13 cellular contexts compared by ENCODE assay signal in genomic region chr1:209412036-209412435, GRCh38.
DNase-seq lines count a peak whose midpoint lies in the region; ATAC-seq and TF ChIP-seq lines count a peak whose summit lies in the region.
"Had no signal": no experiment of that assay in that cellular context is flagged by ENCODE, and none has a peak within 500 bp of the region (broad histone marks: within the 10 kb centered on the region; RNA-seq: fewer than 3 reads in every experiment).

No MANE protein-coding gene starts in this region.

- H3K4me3 ChIP-seq in gastroesophageal sphincter (no peak overlapping the region), skin epidermis (no peak overlapping the region)

- ATAC-seq in gastroesophageal sphincter, result peak; percentile 70
- ATAC-seq: stimulated activated naive CD8-positive, alpha-beta T cell treated with anti-CD3 and anti-CD28 coated beads, Interleukin-15, Interleukin-2, amounts not matched to agents 100 U/mL and 50 U/mL, for 24 hours had no signal

- H3K36me3 ChIP-seq in gastroesophageal sphincter, result no peaks in the 10 kb centered on the region

- DNase-seq in GM04503 (ENCODE audit: low read depth) (peak; percentile 30), DMS153 (lab: John Stamatoyannopoulos, UW) (no peak), SHP77 (lab: John Stamatoyannopoulos, UW) (no peak)
- DNase-seq in activated CD8-positive, alpha-beta memory T cell treated with anti-CD3 and anti-CD28 coated beads, Interleukin-2, amount 50 U/mL, for 4 hours, result no peak
- DNase-seq: aorta; CD4-positive, alpha-beta memory T cell; stimulated activated CD4-positive, alpha-beta T cell treated with anti-CD3 and anti-CD28 coated beads, Interleukin-4, amount 100 ng/mL, for 24 hours; stimulated activated naive CD8-positive, alpha-beta T cell treated with anti-CD3 and anti-CD28 coated beads, Interleukin-15, Interleukin-2, amounts not matched to agents 100 U/mL and 50 U/mL, for 24 hours; SW 1271 had no signal

- H3K27me3 ChIP-seq in gastroesophageal sphincter, result no peaks in the 10 kb centered on the region

- no peak for TF ChIP-seq EP300 in gastroesophageal sphincter (IDR thresholded peaks at IDR 0.05)

- H3K4me1 ChIP-seq in gastroesophageal sphincter, result peaks cover 0 to 3% (median 0%) of the 10 kb centered on the region in 3 donors

- H3K9me3 ChIP-seq in gastroesophageal sphincter, result no peaks in the 10 kb centered on the region

- no peak for TF ChIP-seq CTCF in gastroesophageal sphincter (IDR thresholded peaks at IDR 0.05)

- H3K27ac ChIP-seq in adipose tissue (ENCODE audit: low read depth, low read length) (peak overlapping the region; percentile 80), gastroesophageal sphincter (peak overlapping the region in 2 of 4 donors; percentile 4 to 40), skin epidermis (peak overlapping the region in 20 of 21 experiments; percentile 13 to 94 (median 78))
- H3K27ac ChIP-seq: parathyroid adenoma had no signal

- no peak for TF ChIP-seq POLR2A in gastroesophageal sphincter (IDR thresholded peaks at IDR 0.05)
